In genomic region chr2:191103793-191104192, GRCh38 we compare ENCODE assay signal across 15 cellular contexts. TPM values are rescaled to one million over a fixed set of nuclear protein-coding genes. Genes with fewer than 3 reads are reported as not detected.
A peak's percentile ranks its signal among the peaks of the same experiment; 100 is the strongest.
DNase-seq lines count a peak whose midpoint lies in the region; ATAC-seq and TF ChIP-seq lines count a peak whose summit lies in the region.
"Had no signal": no experiment of that assay in that cellular context is flagged by ENCODE, and none has a peak within 500 bp of the region (broad histone marks: within the 10 kb centered on the region; RNA-seq: fewer than 3 reads in every experiment).

No MANE protein-coding gene starts in this region.

- H3K9ac ChIP-seq in GM23248, result no peak overlapping the region

- no peaks in the 10 kb centered on the region for H3K36me3 ChIP-seq in GM23248 (ENCODE audit: low read depth)

- peaks cover 4% of the 10 kb centered on the region for H3K9me3 Mint-ChIP-seq in activated CD8-positive, alpha-beta T cell treated with anti-CD3 and anti-CD28 coated beads for 36 hours
- peaks cover 7% of the 10 kb centered on the region for H3K9me3 Mint-ChIP-seq in activated CD8-positive, alpha-beta T cell treated with anti-CD3 and anti-CD28 coated beads, Interleukin-2, amount 10 ng/mL, durations not matched to agents 7 days and 5 days (ENCODE audit: insufficient read depth)
- H3K9me3 Mint-ChIP-seq in activated T-helper 17 cell treated with anti-CD3 and anti-CD28 coated beads, Interleukin-2, amount 50 U/mL, for 72 hours, result no peaks in the 10 kb centered on the region
- peaks cover 2% of the 10 kb centered on the region for H3K9me3 Mint-ChIP-seq in natural killer cell treated with Interleukin-12 subunit alpha and Interleukin-12 subunit beta and Interleukin-15 and Interleukin-18, amount 100 ng/mL, for 72 hours
- H3K9me3 Mint-ChIP-seq in Calu3 (ENCODE audit: low read depth, unreplicated experiment), result no peaks in the 10 kb centered on the region

- H3K4me3 Mint-ChIP-seq in activated CD8-positive, alpha-beta T cell treated with anti-CD3 and anti-CD28 coated beads for 36 hours, result no peak overlapping the region
- H3K4me3 Mint-ChIP-seq in activated CD8-positive, alpha-beta T cell treated with anti-CD3 and anti-CD28 coated beads, Interleukin-2, amount 10 ng/mL, durations not matched to agents 7 days and 5 days, result no peak overlapping the region
- H3K4me3 Mint-ChIP-seq in activated T-helper 17 cell treated with anti-CD3 and anti-CD28 coated beads, Interleukin-2, amount 50 U/mL, for 72 hours, result peak overlapping the region; percentile 12
- H3K4me3 Mint-ChIP-seq in natural killer cell treated with Interleukin-12 subunit alpha and Interleukin-12 subunit beta and Interleukin-15 and Interleukin-18, amount 100 ng/mL, for 72 hours, result no peak overlapping the region
- H3K4me3 Mint-ChIP-seq in Calu3 (ENCODE audit: low read depth, unreplicated experiment), result no peak overlapping the region

- POLR2A ChIA-PET in activated CD8-positive, alpha-beta T cell treated with anti-CD3 and anti-CD28 coated beads for 36 hours (lab: Charles Lee), result interaction anchor here (1.3 to 1.4 kb wide), 3 partner anchors 9 to 103 kb away, joined by 5 read pairs; no protein-coding TSS in a partner anchor
- POLR2A ChIA-PET in activated CD8-positive, alpha-beta T cell treated with anti-CD3 and anti-CD28 coated beads, Interleukin-2, amount 10 ng/mL, durations not matched to agents 7 days and 5 days (lab: Charles Lee), result interaction anchor here (0.6 to 0.7 kb wide), 2 partner anchors 100 to 297 kb away, joined by 3 to 5 read pairs; no protein-coding TSS in a partner anchor

- peaks cover 58% of the 10 kb centered on the region for H3K36me3 Mint-ChIP-seq in activated CD8-positive, alpha-beta T cell treated with anti-CD3 and anti-CD28 coated beads for 36 hours (ENCODE audit: low read depth)
- peaks cover 69% of the 10 kb centered on the region for H3K36me3 Mint-ChIP-seq in activated CD8-positive, alpha-beta T cell treated with anti-CD3 and anti-CD28 coated beads, Interleukin-2, amount 10 ng/mL, durations not matched to agents 7 days and 5 days (ENCODE audit: low read depth)
- H3K36me3 Mint-ChIP-seq in activated T-helper 17 cell treated with anti-CD3 and anti-CD28 coated beads, Interleukin-2, amount 50 U/mL, for 72 hours (ENCODE audit: low read depth), result peaks cover 38% of the 10 kb centered on the region
- H3K36me3 Mint-ChIP-seq in natural killer cell treated with Interleukin-12 subunit alpha and Interleukin-12 subunit beta and Interleukin-15 and Interleukin-18, amount 100 ng/mL, for 72 hours, result peaks cover 27% of the 10 kb centered on the region
- H3K36me3 Mint-ChIP-seq in Calu3 (ENCODE audit: insufficient read depth, unreplicated experiment), result no peaks in the 10 kb centered on the region

- no peaks in the 10 kb centered on the region for H3K9me2 ChIP-seq in GM23248 (ENCODE audit: insufficient read depth)

- H3K4me2 ChIP-seq in GM23248 (ENCODE audit: unreplicated experiment), result no peak overlapping the region
- H3K4me2 ChIP-seq: PC-9 had no signal

- no peaks in the 10 kb centered on the region; the same call in 1 of the 2 replicates for H3F3A ChIP-seq in GM23248 (ENCODE audit: insufficient read depth)

- H3K27me3 Mint-ChIP-seq in activated CD8-positive, alpha-beta T cell treated with anti-CD3 and anti-CD28 coated beads for 36 hours, result no peaks in the 10 kb centered on the region
- H3K27me3 Mint-ChIP-seq in activated CD8-positive, alpha-beta T cell treated with anti-CD3 and anti-CD28 coated beads, Interleukin-2, amount 10 ng/mL, durations not matched to agents 7 days and 5 days (ENCODE audit: low read depth), result no peaks in the 10 kb centered on the region
- H3K27me3 Mint-ChIP-seq in activated T-helper 17 cell treated with anti-CD3 and anti-CD28 coated beads, Interleukin-2, amount 50 U/mL, for 72 hours, result no peaks in the 10 kb centered on the region
- H3K27me3 Mint-ChIP-seq in natural killer cell treated with Interleukin-12 subunit alpha and Interleukin-12 subunit beta and Interleukin-15 and Interleukin-18, amount 100 ng/mL, for 72 hours, result no peaks in the 10 kb centered on the region
- no peaks in the 10 kb centered on the region for H3K27me3 Mint-ChIP-seq in Calu3 (ENCODE audit: unreplicated experiment)

- H3K27ac ChIP-seq in GM23248, result no peak overlapping the region
- H3K27ac ChIP-seq: PC-9 had no signal

- intact Hi-C loops in activated CD8-positive, alpha-beta T cell treated with anti-CD3 and anti-CD28 coated beads for 36 hours (cut with micrococcal nuclease), result no loop called here
- intact Hi-C loops in Calu3 (cut with micrococcal nuclease; ENCODE audit: unreplicated experiment), result no loop called here

- BruUV-seq in Calu3 (replicated peaks; lab: Mats Ljungman, UMichigan), result no TSS peak

- DNase-seq in activated CD8-positive, alpha-beta T cell treated with anti-CD3 and anti-CD28 coated beads for 36 hours, result no peak
- no peak for DNase-seq in activated CD8-positive, alpha-beta T cell treated with anti-CD3 and anti-CD28 coated beads, Interleukin-2, amount 10 ng/mL, durations not matched to agents 7 days and 5 days
- DNase-seq in GM23248, result peak; percentile 27
- no peak for DNase-seq in natural killer cell treated with Interleukin-12 subunit alpha and Interleukin-12 subunit beta and Interleukin-15 and Interleukin-18, amount 100 ng/mL, for 72 hours (ENCODE audit: low spot score)
- DNase-seq in Calu3, result no peak
- no peak for DNase-seq in NCI-H1417 treated with DMSO at 0.1 percent for 48 hours (lab: John Stamatoyannopoulos, UW)
- DNase-seq: C1 segment of cervical spinal cord, NCI-H1092 treated with DMSO at 0.1 percent for 48 hours, NCI-H187, NCI-H446, PC-9, Right ventricle myocardium superior had no signal

- H3K27me3 ChIP-seq in GM23248 (replicated peaks; ENCODE audit: insufficient read depth), result no peaks in the 10 kb centered on the region

- WGBS in GM23248 (ENCODE audit: low coverage in 1 of 2, low lambda C conversion rate in 2 of 2, missing lambda C conversion rate in 2 of 2), 2 experiments, result 79 to 83% methylated on average over 1 of the region's 1 CpG

- CTCF ChIA-PET in activated CD8-positive, alpha-beta T cell treated with anti-CD3 and anti-CD28 coated beads for 36 hours (lab: Charles Lee), result interaction anchor here (0.9 to 3.0 kb wide), 7 partner anchors 8 to 52 kb away, joined by 3 to 19 read pairs (median 3); no protein-coding TSS in a partner anchor
- CTCF ChIA-PET in activated CD8-positive, alpha-beta T cell treated with anti-CD3 and anti-CD28 coated beads, Interleukin-2, amount 10 ng/mL, durations not matched to agents 7 days and 5 days (lab: Charles Lee), result interaction anchor here (0.8 to 3.5 kb wide), 8 partner anchors 10 to 62 kb away, joined by 3 to 17 read pairs (median 4); no protein-coding TSS in a partner anchor
- CTCF ChIA-PET in Calu3 (lab: Charles Lee), result no interaction called here

- H3K4me1 Mint-ChIP-seq in activated CD8-positive, alpha-beta T cell treated with anti-CD3 and anti-CD28 coated beads for 36 hours (ENCODE audit: low read depth), result peaks cover 79% of the 10 kb centered on the region
- peaks cover 38% of the 10 kb centered on the region for H3K4me1 Mint-ChIP-seq in activated CD8-positive, alpha-beta T cell treated with anti-CD3 and anti-CD28 coated beads, Interleukin-2, amount 10 ng/mL, durations not matched to agents 7 days and 5 days (ENCODE audit: low read depth)
- peaks cover 21% of the 10 kb centered on the region for H3K4me1 Mint-ChIP-seq in activated T-helper 17 cell treated with anti-CD3 and anti-CD28 coated beads, Interleukin-2, amount 50 U/mL, for 72 hours
- H3K4me1 Mint-ChIP-seq in natural killer cell treated with Interleukin-12 subunit alpha and Interleukin-12 subunit beta and Interleukin-15 and Interleukin-18, amount 100 ng/mL, for 72 hours (ENCODE audit: low read depth in 2 of 2), result peaks cover 54 to 55% of the 10 kb centered on the region in 2 donors
- H3K4me1 Mint-ChIP-seq in Calu3 (ENCODE audit: low read depth, unreplicated experiment), result no peaks in the 10 kb centered on the region

- peak overlapping the region; percentile 57 for H3K27ac Mint-ChIP-seq in activated CD8-positive, alpha-beta T cell treated with anti-CD3 and anti-CD28 coated beads for 36 hours
- no peak overlapping the region for H3K27ac Mint-ChIP-seq in activated CD8-positive, alpha-beta T cell treated with anti-CD3 and anti-CD28 coated beads, Interleukin-2, amount 10 ng/mL, durations not matched to agents 7 days and 5 days
- H3K27ac Mint-ChIP-seq in activated T-helper 17 cell treated with anti-CD3 and anti-CD28 coated beads, Interleukin-2, amount 50 U/mL, for 72 hours, result peak overlapping the region; percentile 9
- H3K27ac Mint-ChIP-seq in natural killer cell treated with Interleukin-12 subunit alpha and Interleukin-12 subunit beta and Interleukin-15 and Interleukin-18, amount 100 ng/mL, for 72 hours, result peak overlapping the region; percentile 72 to 95
- no peak overlapping the region for H3K27ac Mint-ChIP-seq in Calu3 (ENCODE audit: unreplicated experiment)

- no peaks in the 10 kb centered on the region for H3K9me3 ChIP-seq in GM23248 (ENCODE audit: low read depth)

- H2AFZ ChIP-seq in GM23248, result no peak overlapping the region
- H2AFZ ChIP-seq: PC-9 had no signal

- no peak overlapping the region for H3K4me3 ChIP-seq in GM23248
- H3K4me3 ChIP-seq: K562, PC-9 had no signal

- no peaks in the 10 kb centered on the region for H4K20me1 ChIP-seq in GM23248 (ENCODE audit: insufficient read depth)

- in situ Hi-C loops in GM23248 (cut with MboI), result no loop called here

- ATAC-seq in activated CD8-positive, alpha-beta T cell treated with anti-CD3 and anti-CD28 coated beads for 36 hours, result peak; percentile 69
- ATAC-seq in activated CD8-positive, alpha-beta T cell treated with anti-CD3 and anti-CD28 coated beads, Interleukin-2, amount 10 ng/mL, durations not matched to agents 7 days and 5 days, result no peak
- ATAC-seq in activated T-helper 17 cell treated with anti-CD3 and anti-CD28 coated beads, Interleukin-2, amount 50 U/mL, for 72 hours (replicated peaks), result peak; percentile 83
- peak; percentile 62 to 71 for ATAC-seq in natural killer cell treated with Interleukin-12 subunit alpha and Interleukin-12 subunit beta and Interleukin-15 and Interleukin-18, amount 100 ng/mL, for 72 hours
- no peak for ATAC-seq in GM19351 (IDR thresholded peaks at IDR 0.05; ENCODE audit: unreplicated experiment)
- ATAC-seq: K562 had no signal

- no peaks in the 10 kb centered on the region for H3K79me2 ChIP-seq in GM23248 (ENCODE audit: insufficient read depth)

- no peak for TF ChIP-seq CTCF in activated CD8-positive, alpha-beta T cell treated with anti-CD3 and anti-CD28 coated beads for 36 hours (IDR thresholded peaks at IDR 0.05)
- no peak for TF ChIP-seq CTCF in Calu3 (IDR thresholded peaks at IDR 0.05; ENCODE audit: unreplicated experiment)

- H3K4me1 ChIP-seq in GM23248 (ENCODE audit: insufficient read depth), result 0 out of 2 replicates have a peak, but pooled peaks cover 5% of the 10 kb centered on the region

RNA-seq across cellular contexts. Expression of gene STAT4, which starts 47.0 kb away (rescaled TPM):
- 10 to 100 TPM; 70.8 to 72.2 TPM for total RNA-seq in activated CD8-positive, alpha-beta T cell treated with anti-CD3 and anti-CD28 coated beads for 36 hours
- total RNA-seq in activated CD8-positive, alpha-beta T cell treated with anti-CD3 and anti-CD28 coated beads, Interleukin-2, amount 10 ng/mL, durations not matched to agents 7 days and 5 days, result 100 to 1,000 TPM; 154 to 157 TPM
- total RNA-seq in GM23248 (2014; rRNA removed; shearing (Covaris generic)), result 1.5 and 3.2 TPM in 2 replicates
- polyA plus RNA-seq in GM23248 (2016; fragmentation: Nextera tagmentation; extraction: Ambion mirVana), result 1.9 and 2.2 TPM in 2 replicates
- 10 to 100 TPM; 38.0 to 51.7 TPM for total RNA-seq in activated T-helper 17 cell treated with anti-CD3 and anti-CD28 coated beads, Interleukin-2, amount 50 U/mL, for 72 hours
- 100 to 1,000 TPM; 133 to 241 TPM for total RNA-seq in natural killer cell treated with Interleukin-12 subunit alpha and Interleukin-12 subunit beta and Interleukin-15 and Interleukin-18, amount 100 ng/mL, for 72 hours
- total RNA-seq in Calu3 (2022), result 0.85 and 1.3 TPM in 2 replicates
- total RNA-seq: K562 had no signal

Comparison
In these comparisons a context has a peak if more than half of its experiments do, and no peak if none do; other contexts are left out.
1. ATAC-seq: peak in activated CD8-positive, alpha-beta T cell treated with anti-CD3 and anti-CD28 coated beads for 36 hours (single experiment), activated T-helper 17 cell treated with anti-CD3 and anti-CD28 coated beads, Interleukin-2, amount 50 U/mL, for 72 hours (single experiment) and natural killer cell treated with Interleukin-12 subunit alpha and Interleukin-12 subunit beta and Interleukin-15 and Interleukin-18, amount 100 ng/mL, for 72 hours (2 of 2); none in activated CD8-positive, alpha-beta T cell treated with anti-CD3 and anti-CD28 coated beads, Interleukin-2, amount 10 ng/mL, durations not matched to agents 7 days and 5 days (single experiment) and GM19351 (single experiment).
2. H3K27ac Mint-ChIP-seq: peak in activated CD8-positive, alpha-beta T cell treated with anti-CD3 and anti-CD28 coated beads for 36 hours (single experiment), activated T-helper 17 cell treated with anti-CD3 and anti-CD28 coated beads, Interleukin-2, amount 50 U/mL, for 72 hours (single experiment) and natural killer cell treated with Interleukin-12 subunit alpha and Interleukin-12 subunit beta and Interleukin-15 and Interleukin-18, amount 100 ng/mL, for 72 hours (2 of 2); none in activated CD8-positive, alpha-beta T cell treated with anti-CD3 and anti-CD28 coated beads, Interleukin-2, amount 10 ng/mL, durations not matched to agents 7 days and 5 days (single experiment) and Calu3 (single experiment).